ENCODE assay signal across 17 cellular contexts in genomic region chr7:55588379-55588699, GRCh38. TPM values are rescaled to one million over a fixed set of nuclear protein-coding genes. Genes with fewer than 3 reads are reported as not detected.
DNase-seq lines count a peak whose midpoint lies in the region; ATAC-seq, FAIRE-seq and TF ChIP-seq lines count a peak whose summit lies in the region.
"Had no signal": no experiment of that assay in that cellular context is flagged by ENCODE, and none has a peak within 500 bp of the region (broad histone marks: within the 10 kb centered on the region; RNA-seq: fewer than 3 reads in every experiment).

No MANE protein-coding gene starts in this region.

- no peak overlapping the region for H2BK120ac ChIP-seq in neuronal stem cell (ENCODE audit: low read depth, low read length)

- H3K36me3 Mint-ChIP-seq in activated CD4-positive, alpha-beta T cell treated with anti-CD3 and anti-CD28 coated beads, Interleukin-2, amount 10 ng/mL, durations not matched to agents 24 days and 14 days (ENCODE audit: low read depth), result no peaks in the 10 kb centered on the region
- H3K36me3 Mint-ChIP-seq: CD8-positive, alpha-beta T cell had no signal

- in situ Hi-C loops in K562 (cut with MboI), result no loop called here

- H3K79me1 ChIP-seq in neuronal stem cell (ENCODE audit: low read depth, low read length), result no peaks in the 10 kb centered on the region

- no peak overlapping the region for H4K8ac ChIP-seq in neuronal stem cell (ENCODE audit: low read depth, low read length)

- TF ChIP-seq POLR2A in K562 (conservative IDR thresholded peaks at IDR 0.05), result no peak

- no peak overlapping the region for H4K91ac ChIP-seq in neuronal stem cell (ENCODE audit: low read depth, low read length, poor library complexity)

- ATAC-seq in K562 (peak; percentile 11; the same call in 2 of the 3 replicates), GM21423 (IDR thresholded peaks at IDR 0.05; ENCODE audit: unreplicated experiment) (no peak), HG02840 (IDR thresholded peaks at IDR 0.05; ENCODE audit: low FRiP score, unreplicated experiment) (no peak)
- ATAC-seq: CD8-positive, alpha-beta T cell had no signal

- H3K4me2 ChIP-seq in K562 (ENCODE audit: insufficient read depth, low read length) (no peak overlapping the region), neuronal stem cell (ENCODE audit: insufficient read depth, low read length, poor library complexity, severe bottlenecking) (no peak overlapping the region)

- no peak overlapping the region for H3K4ac ChIP-seq in neuronal stem cell (ENCODE audit: low read length)

- intact Hi-C loops in activated CD4-positive, alpha-beta T cell treated with anti-CD3 and anti-CD28 coated beads, Interleukin-2, amount 10 ng/mL, durations not matched to agents 24 days and 14 days (cut with micrococcal nuclease), result no loop called here
- intact Hi-C loops in K562 (cut with micrococcal nuclease), result no loop called here

- H2BK12ac ChIP-seq in neuronal stem cell (ENCODE audit: low read length), result no peak overlapping the region

- H3K14ac ChIP-seq in neuronal stem cell (ENCODE audit: low read length), result no peak overlapping the region

- H3K4me3 ChIP-seq in K562 (no peak overlapping the region), neuronal stem cell (ENCODE audit: low read length in 2 of 2) (peak overlapping the region in 1 of 2 donors; percentile 42)

- WGBS in K562 (ENCODE audit: insufficient coverage, low coverage, missing lambda C conversion rate), result 0% methylated on average over 4 of the region's 4 CpGs
- WGBS in neuronal stem cell (ENCODE audit: extremely low coverage in 2 of 2, insufficient read length in 2 of 2, insufficient replicate concordance in 1 of 2), 2 donors, result no CpG with 5 or more reads among the region's 4 CpGs

- peak; percentile 55 for DNase-seq in activated CD4-positive, alpha-beta T cell treated with anti-CD3 and anti-CD28 coated beads, Interleukin-2, amount 10 ng/mL, durations not matched to agents 24 days and 14 days
- DNase-seq in activated CD4-positive, alpha-beta T cell treated with anti-CD3 and anti-CD28 coated beads for 1 hour, result no peak
- peak; percentile 8 for DNase-seq in GM10248 (ENCODE audit: extremely low spot score)
- DNase-seq in K562 (ENCODE audit: extremely low read depth in 1 of 4, low spot score in 3 of 4), result peak in 3 of 4 experiments; percentile 2 to 3 (median 3)
- no peak for DNase-seq in neuronal stem cell (ENCODE audit: low spot score)
- no peak for DNase-seq in HuH-7 (ENCODE audit: low spot score)
- DNase-seq: ACHN; CD8-positive, alpha-beta T cell; NCI-H1436 treated with DMSO at 0.1 percent for 48 hours; NCI-H2081; SHP77 had no signal

- peaks cover 16% of the 10 kb centered on the region for H3K4me1 Mint-ChIP-seq in activated CD4-positive, alpha-beta T cell treated with anti-CD3 and anti-CD28 coated beads, Interleukin-2, amount 10 ng/mL, durations not matched to agents 24 days and 14 days

- H3K18ac ChIP-seq in neuronal stem cell (ENCODE audit: low read length), result peak overlapping the region; percentile 1

- no peak overlapping the region for H3K4me3 Mint-ChIP-seq in activated CD4-positive, alpha-beta T cell treated with anti-CD3 and anti-CD28 coated beads, Interleukin-2, amount 10 ng/mL, durations not matched to agents 24 days and 14 days
- H3K4me3 Mint-ChIP-seq: B cell; CD8-positive, alpha-beta T cell had no signal

- H3K27ac Mint-ChIP-seq in activated CD4-positive, alpha-beta T cell treated with anti-CD3 and anti-CD28 coated beads, Interleukin-2, amount 10 ng/mL, durations not matched to agents 24 days and 14 days, result no peak overlapping the region
- H3K27ac Mint-ChIP-seq: CD8-positive, alpha-beta T cell had no signal

- no peak overlapping the region for H3K23ac ChIP-seq in neuronal stem cell (ENCODE audit: low read depth, low read length, poor library complexity)

- POLR2A ChIA-PET in GM10248 (lab: Yijun Ruan, JAX), result no interaction called here
- POLR2A ChIA-PET in K562 (lab: Yijun Ruan, JAX), result interaction anchor here (0.6 kb wide), 1 partner anchor 474 kb away, joined by 3 read pairs; no protein-coding TSS in a partner anchor

- no peak for FAIRE-seq in K562 (lab: Jason Lieb, UNC)
- FAIRE-seq: D721Med, H54, RCC 7860 had no signal

- no peak overlapping the region for H2AK5ac ChIP-seq in neuronal stem cell (ENCODE audit: low read depth, low read length)

- CTCF ChIA-PET in GM10248 (lab: Yijun Ruan, JAX) (interaction anchor here (0.9 to 1.8 kb wide), 4 partner anchors 9 to 376 kb away, joined by 3 to 6 read pairs (median 5); no protein-coding TSS in a partner anchor), K562 (lab: Yijun Ruan, JAX; ENCODE audit: low intra/inter-chr PET ratio) (no interaction called here)

- H2AFZ ChIP-seq in K562 (ENCODE audit: low read depth, low read length), result no peak overlapping the region
- H2AFZ ChIP-seq in neuronal stem cell (ENCODE audit: low read length), result no peak overlapping the region

- H4K20me1 ChIP-seq in K562 (replicated peaks; ENCODE audit: control insufficient read depth, insufficient read depth, low read length), result 0 out of 2 replicates have a peak, but pooled peaks cover 9% of the 10 kb centered on the region

- no peak overlapping the region for H3K27ac ChIP-seq in K562 (ENCODE audit: extremely low read depth, low read depth, low read length)
- H3K27ac ChIP-seq in neuronal stem cell (replicated peaks; ENCODE audit: low read length), result no peak overlapping the region

- H3K9me3 ChIP-seq in K562 (replicated peaks; ENCODE audit: control insufficient read depth, insufficient read depth, low read depth, low read length) (no peaks in the 10 kb centered on the region), neuronal stem cell (replicated peaks in 1 of 2; ENCODE audit: control insufficient read depth in 2 of 2, insufficient read depth in 1 of 2, low read depth in 1 of 2, low read length in 2 of 2) (peaks cover 0 to under 1% of the 10 kb centered on the region in 2 donors)

- no TSS peak for BruUV-seq in K562 (replicated peaks; lab: Mats Ljungman, UMichigan)

- TF ChIP-seq CTCF in GM10248 (IDR thresholded peaks at IDR 0.05; ENCODE audit: control extremely low read depth, extremely low read depth, low read depth, missing control alignments) (no peak), K562 (IDR thresholded peaks at IDR 0.05 in 2 of 3, conservative IDR thresholded peaks at IDR 0.05 in 1 of 3; ENCODE audit: insufficient read depth in 2 of 3, low read depth in 1 of 3, low read length in 3 of 3) (no peak)

- no peak for TF ChIP-seq EP300 in K562 (IDR thresholded peaks at IDR 0.05; ENCODE audit: low read length)

- H3K27me3 ChIP-seq in K562 (ENCODE audit: control insufficient read depth in 2 of 2, insufficient read depth in 2 of 2, low read length in 2 of 2) (peaks cover 0 to 10% of the 10 kb centered on the region in 2 experiments; a peak in 3 of 5 replicates), neuronal stem cell (ENCODE audit: control insufficient read depth in 3 of 3, insufficient read depth in 3 of 3, low read depth in 1 of 3, low read length in 3 of 3) (peaks cover 0 to 8% (median 0%) of the 10 kb centered on the region in 3 experiments)

- no peak overlapping the region for H2BK15ac ChIP-seq in neuronal stem cell (ENCODE audit: low read length)

- H3K9ac ChIP-seq in K562 (ENCODE audit: insufficient read depth in 1 of 2, low read depth in 2 of 2, low read length in 2 of 2) (no peak overlapping the region), neuronal stem cell (ENCODE audit: low read depth, low read length, poor library complexity) (no peak overlapping the region)

- TF ChIP-seq RAD21 in K562 (CRISPR knock-in tag; conservative IDR thresholded peaks at IDR 0.05 in 1 of 2, IDR thresholded peaks at IDR 0.05 in 1 of 2), result no peak

- no peaks in the 10 kb centered on the region for H3K36me3 ChIP-seq in K562 (ENCODE audit: control insufficient read depth, insufficient read depth, low read length)
- no peaks in the 10 kb centered on the region for H3K36me3 ChIP-seq in neuronal stem cell (replicated peaks in 1 of 2; ENCODE audit: control insufficient read depth in 2 of 2, insufficient read depth in 2 of 2, low read length in 2 of 2)

- H3K9me1 ChIP-seq in K562 (ENCODE audit: control insufficient read depth, insufficient read depth, low read length), result peaks cover 3% of the 10 kb centered on the region

- no peaks in the 10 kb centered on the region for H3K9me3 Mint-ChIP-seq in activated CD4-positive, alpha-beta T cell treated with anti-CD3 and anti-CD28 coated beads, Interleukin-2, amount 10 ng/mL, durations not matched to agents 24 days and 14 days
- H3K9me3 Mint-ChIP-seq: CD8-positive, alpha-beta T cell had no signal

- H3K27me3 Mint-ChIP-seq in activated CD4-positive, alpha-beta T cell treated with anti-CD3 and anti-CD28 coated beads, Interleukin-2, amount 10 ng/mL, durations not matched to agents 24 days and 14 days, result no peaks in the 10 kb centered on the region
- H3K27me3 Mint-ChIP-seq: B cell had no signal

- H3K4me1 ChIP-seq in K562 (replicated peaks in 1 of 2; ENCODE audit: control insufficient read depth in 2 of 2, insufficient read depth in 2 of 2, low read length in 2 of 2) (peaks cover 0 to under 1% of the 10 kb centered on the region in 2 experiments; a peak in 2 of 5 replicates), neuronal stem cell (ENCODE audit: control insufficient read depth in 2 of 2, insufficient read depth in 1 of 2, low read depth in 1 of 2, low read length in 2 of 2) (peaks cover 0 to 1% of the 10 kb centered on the region in 2 donors)

- no peaks in the 10 kb centered on the region for H3K79me2 ChIP-seq in K562 (ENCODE audit: control insufficient read depth, insufficient read depth, low read length)

- no peak overlapping the region for H2BK5ac ChIP-seq in neuronal stem cell (ENCODE audit: low read length)

RNA-seq across cellular contexts. Expression of gene VOPP1, which starts 16.0 kb away (rescaled TPM):
- total RNA-seq in activated CD4-positive, alpha-beta T cell treated with anti-CD3 and anti-CD28 coated beads, Interleukin-2, amount 10 ng/mL, durations not matched to agents 24 days and 14 days, result 87.4 and 90.6 TPM in 2 replicates
- 22.5 and 27.7 TPM in 2 replicates for total RNA-seq in K562 (2011; cell fraction: chromatin; rRNA removed; ENCODE audit: low replicate concordance)
- total RNA-seq in K562 (2011; cell fraction: nucleolus; rRNA removed), result 28.4 and 32.9 TPM in 2 replicates
- total RNA-seq in K562 (2011; cell fraction: nucleoplasm; rRNA removed), result 36.5 and 44.2 TPM in 2 replicates
- total RNA-seq in K562 (2014; rRNA removed) (31.0 and 41.3 TPM in 2 replicates), K562 (2014; rRNA removed; fragmentation: Illumina TruSeq; extraction: Trizol) (32.4 and 32.8 TPM in 2 replicates), K562 (2015; rRNA removed; fragmentation: Illumina TruSeq; extraction: Trizol) (33.1 and 35.9 TPM in 2 replicates), K562 (2021) (45.8 and 47.0 TPM in 2 replicates)
- polyA plus RNA-seq in K562 (2011; rRNA removed) (27.3 and 32.5 TPM in 2 replicates), K562 (2014; fragmentation: Illumina TruSeq; extraction: Trizol) (31.2 and 36.5 TPM in 2 replicates), K562 (2014; fragmentation: Nextera tagmentation; extraction: Ambion mirVana) (10 to 100 TPM in 1 of 2 experiments, 1 to 10 TPM in 1; 8.2 to 11.0 TPM), K562 (2014; rRNA removed) (31.0 and 35.3 TPM in 2 replicates)
- polyA plus RNA-seq in K562 (2011; cell fraction: cytosol; rRNA removed), result 31.1 and 42.4 TPM in 2 replicates
- 13.2 and 14.1 TPM in 2 replicates for polyA plus RNA-seq in K562 (2011; cell fraction: nucleus; rRNA removed)
- polyA plus RNA-seq in K562 (2012), result 32.7 and 35.8 TPM in 2 replicates
- 36.3 and 42.1 TPM in 2 replicates for polyA minus RNA-seq in K562 (2011; rRNA and poly(A)+ RNA removed)
- 30.5 and 37.7 TPM in 2 replicates for polyA minus RNA-seq in K562 (2011; cell fraction: cytosol; rRNA and poly(A)+ RNA removed)
- 6.7 and 7.6 TPM in 2 replicates for polyA minus RNA-seq in K562 (2011; cell fraction: nucleus; rRNA and poly(A)+ RNA removed)
- 38.1 TPM for polyA plus RNA-seq in neuronal stem cell (2013, experiment 1 of 2)
- 37.8 TPM for polyA plus RNA-seq in neuronal stem cell (2013, experiment 2 of 2)

Comparison
In these comparisons a context has a peak if more than half of its experiments do, and no peak if none do; other contexts are left out.
1. DNase-seq: peak in activated CD4-positive, alpha-beta T cell treated with anti-CD3 and anti-CD28 coated beads, Interleukin-2, amount 10 ng/mL, durations not matched to agents 24 days and 14 days (single experiment), GM10248 (single experiment) and K562 (3 of 4); none in activated CD4-positive, alpha-beta T cell treated with anti-CD3 and anti-CD28 coated beads for 1 hour (single experiment), neuronal stem cell (single experiment) and HuH-7 (single experiment).